27 cellular contexts compared by ENCODE assay signal in the genomic region with DNA sequence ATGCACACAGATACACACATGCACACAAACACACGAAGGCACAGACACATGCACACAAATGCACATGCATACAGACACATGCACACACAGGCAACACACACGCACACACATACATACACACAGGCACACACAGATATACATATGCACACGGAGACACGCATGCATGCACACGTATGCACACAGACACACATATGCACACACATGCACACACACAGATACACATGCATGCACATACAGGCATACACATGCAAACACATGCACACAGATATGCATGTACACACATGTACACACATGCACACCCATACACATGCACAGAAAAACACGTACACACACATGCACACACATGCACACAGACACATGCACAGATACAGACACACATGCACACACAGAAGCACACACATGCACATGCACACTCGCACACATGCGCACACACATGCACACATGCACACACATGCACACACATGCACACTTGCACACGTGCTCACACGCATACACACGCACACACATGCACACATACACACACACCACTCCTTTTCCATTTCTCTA.
"Had no signal": no experiment of that assay in that cellular context is flagged by ENCODE, and none has a peak within 500 bp of the region (broad histone marks: within the 10 kb centered on the region; RNA-seq: fewer than 3 reads in every experiment).

No MANE protein-coding gene starts in this region.

- H3K36me3 Mint-ChIP-seq: activated naive CD4-positive, alpha-beta T cell treated with anti-CD3 and anti-CD28 coated beads, Interleukin-2, amount 50 U/mL, for 24 hours had no signal

- H3K4me1 ChIP-seq: breast epithelium, SJCRH30 had no signal

- ATAC-seq: activated CD8-positive, alpha-beta T cell treated with anti-CD3 and anti-CD28 coated beads for 36 hours had no signal

- H3K4me1 Mint-ChIP-seq: activated naive CD4-positive, alpha-beta T cell treated with anti-CD3 and anti-CD28 coated beads, Interleukin-2, amount 50 U/mL, for 24 hours; central memory CD8-positive, alpha-beta T cell had no signal

- H3K4me3 ChIP-seq: breast epithelium, SJCRH30 had no signal

- DNase-seq: activated CD4-positive, alpha-beta T cell treated with anti-CD3 and anti-CD28 coated beads, Interleukin-2, amount 50 U/mL, for 1 hour; activated CD4-positive, CD25-positive, alpha-beta regulatory T cell; activated CD8-positive, alpha-beta memory T cell treated with anti-CD3 and anti-CD28 coated beads, Interleukin-2, amount 50 U/mL, for 4 hours; activated CD8-positive, alpha-beta T cell treated with anti-CD3 and anti-CD28 coated beads for 36 hours; activated effector memory CD4-positive, alpha-beta T cell treated with Interleukin-2 at 50 U/mL for 16 hours; activated naive CD4-positive, alpha-beta T cell; activated T-cell treated with anti-CD3 and anti-CD28 coated beads, Interleukin-2, amount 50 U/mL, for 1 hour; aorta; Karpas-422; MM.1S; NCI-H1105; NCI-H1436; NCI-H1694 treated with DMSO at 0.1 percent for 48 hours; NCI-H2029 treated with DMSO at 0.1 percent for 48 hours; NCI-H345; NCI-H510A; NCI-H526 treated with DMSO at 0.1 percent for 48 hours; NCI-H82; Right ventricle myocardium superior; SJCRH30; SK-N-SH; T-helper 1 cell had no signal

- H3K27me3 ChIP-seq: breast epithelium, SJCRH30 had no signal

- H3K27me3 Mint-ChIP-seq: activated naive CD4-positive, alpha-beta T cell treated with anti-CD3 and anti-CD28 coated beads, Interleukin-2, amount 50 U/mL, for 24 hours had no signal

- H3K9me3 Mint-ChIP-seq: activated CD8-positive, alpha-beta T cell treated with anti-CD3 and anti-CD28 coated beads for 36 hours; activated naive CD4-positive, alpha-beta T cell treated with anti-CD3 and anti-CD28 coated beads, Interleukin-2, amount 50 U/mL, for 24 hours; central memory CD8-positive, alpha-beta T cell had no signal

- H3K27ac Mint-ChIP-seq: activated CD8-positive, alpha-beta T cell treated with anti-CD3 and anti-CD28 coated beads for 36 hours; activated naive CD4-positive, alpha-beta T cell treated with anti-CD3 and anti-CD28 coated beads, Interleukin-2, amount 50 U/mL, for 24 hours; activated T-helper 1 cell treated with anti-CD3 and anti-CD28 coated beads, Interleukin-12 subunit alpha, Interleukin-12 subunit beta, Interleukin-2, Interleukin-4 antibody, amounts not matched to agents 30 ng/mL and 10 ng/mL and 1 ng/mL, durations not matched to agents 14 hours and 24 hours and 36 hours had no signal

- H3K36me3 ChIP-seq: breast epithelium, SJCRH30 had no signal

- H3K9me3 ChIP-seq: breast epithelium, SJCRH30, SK-N-SH had no signal

- H3K4me2 ChIP-seq: SK-N-SH had no signal

- H3K9ac ChIP-seq: SK-N-SH had no signal

- H3K27ac ChIP-seq: breast epithelium, SJCRH30, VCaP had no signal

- H3K4me3 Mint-ChIP-seq: activated CD8-positive, alpha-beta T cell treated with anti-CD3 and anti-CD28 coated beads for 36 hours; activated naive CD4-positive, alpha-beta T cell treated with anti-CD3 and anti-CD28 coated beads, Interleukin-2, amount 50 U/mL, for 24 hours; activated T-helper 1 cell treated with anti-CD3 and anti-CD28 coated beads, Interleukin-12 subunit alpha, Interleukin-12 subunit beta, Interleukin-2, Interleukin-4 antibody, amounts not matched to agents 30 ng/mL and 10 ng/mL and 1 ng/mL, durations not matched to agents 14 hours and 24 hours and 36 hours; central memory CD8-positive, alpha-beta T cell had no signal
